ENCODE assay signal across 8 cellular contexts in the genomic region with DNA sequence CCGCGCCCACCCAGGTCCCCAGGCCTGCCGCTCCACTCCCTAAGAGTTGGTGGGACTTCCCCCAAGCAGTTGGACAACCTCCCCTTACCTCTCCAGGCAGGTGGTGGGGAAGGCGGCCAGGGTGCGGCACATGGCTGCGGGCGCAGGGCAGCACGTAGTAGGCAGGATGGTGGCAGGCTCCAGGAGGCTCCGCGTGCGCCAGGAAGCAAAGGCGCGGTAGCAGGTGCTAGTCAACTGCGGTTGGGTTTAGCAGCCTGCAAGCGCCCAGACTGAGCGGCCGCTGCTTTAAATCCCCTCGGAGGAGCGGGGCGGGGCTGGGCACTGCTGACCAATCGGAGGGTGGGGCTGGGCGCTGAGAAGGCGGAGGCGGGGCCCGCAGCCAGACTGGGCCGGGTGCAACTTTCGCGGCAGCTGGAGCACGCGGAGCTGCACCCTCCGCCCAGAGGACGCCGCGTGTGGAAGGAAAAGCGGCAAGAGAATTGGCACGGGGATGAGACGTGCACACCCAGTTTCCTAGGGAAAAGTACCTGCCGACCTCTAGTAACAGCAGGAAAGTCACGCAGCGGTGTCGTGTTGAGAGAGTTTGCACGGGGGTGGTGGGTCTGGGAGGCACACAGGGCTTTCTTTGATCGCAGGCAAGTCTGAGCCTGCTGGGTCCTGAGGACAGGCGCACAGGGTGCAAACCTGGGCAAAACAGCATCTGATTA. TPM values are rescaled to one million over a fixed set of nuclear protein-coding genes. Genes with fewer than 3 reads are reported as not detected.
DNase-seq lines count a peak whose midpoint lies in the region; ATAC-seq and TF ChIP-seq lines count a peak whose summit lies in the region.

Gene RGS16, minus strand, starts transcription at position 262 of the 707 bp plus-strand sequence. Its CDS starts 130 bp downstream, at position 132.

- no peaks in the 10 kb centered on the region for H3K27me3 ChIP-seq in breast epithelium
- peaks cover 0 to 14% (median 0%) of the 10 kb centered on the region in 7 donors for H3K27me3 ChIP-seq in spleen (replicated peaks in 1 of 7)

- in situ Hi-C loops in ACHN (cut with HindIII; ENCODE audit: low pct_ligation_motif_present, low pct_unique_long_range_greater_than_20kb, low sequenced_read_pairs): no loop called here

- H3K4me3 ChIP-seq in breast epithelium (peak within 1 kb of the TSS; percentile 47 to 73 (median 57)), spleen (peak within 1 kb of the TSS; percentile 45 to 79 (median 56))

- no peaks in the 10 kb centered on the region for H3K9me3 ChIP-seq in breast epithelium
- no peaks in the 10 kb centered on the region for H3K9me3 ChIP-seq in spleen

- peak; percentile 60 for ATAC-seq in GM18870 (IDR thresholded peaks at IDR 0.05; ENCODE audit: unreplicated experiment)
- peak; percentile 86 for ATAC-seq in HG03108 (IDR thresholded peaks at IDR 0.05; ENCODE audit: unreplicated experiment)

- WGBS in spleen, 5 donors: 2 to 4% (median 2%) methylated on average over 36 to 44 of the region's 44 CpGs

- intact Hi-C loops in breast epithelium (cut with DNase I; ENCODE audit: low total_unique reads) (loop anchor here (5.0 kb wide), 1 partner anchor 178 kb away; no protein-coding TSS in a partner anchor), spleen (cut with DNase I; ENCODE audit: low total_unique reads) (no loop called here)

- TF ChIP-seq POLR2A in breast epithelium (IDR thresholded peaks at IDR 0.05): peak; percentile 44
- peak; percentile 9 to 63 (median 54) for TF ChIP-seq POLR2A in spleen (IDR thresholded peaks at IDR 0.05)

- H3K36me3 ChIP-seq in breast epithelium: no peaks in the 10 kb centered on the region
- H3K36me3 ChIP-seq in spleen: peaks cover 0 to 18% (median 0%) of the 10 kb centered on the region in 6 donors

- H3K27ac ChIP-seq in VCaP (peak within 1 kb of the TSS; percentile 62; the same call in 1 of the 2 replicates), breast epithelium (peak within 1 kb of the TSS; percentile 48 to 65), spleen (peak within 1 kb of the TSS in 7 of 8 donors; percentile 60 to 81 (median 76))

- H3K4me1 ChIP-seq in breast epithelium: peaks cover 0 to 16% of the 10 kb centered on the region in 2 donors
- H3K4me1 ChIP-seq in spleen: peaks cover 4 to 75% (median 39%) of the 10 kb centered on the region in 6 donors

- TF ChIP-seq CTCF in VCaP (conservative IDR thresholded peaks at IDR 0.05) (no peak), breast epithelium (IDR thresholded peaks at IDR 0.05) (no peak), spleen (IDR thresholded peaks at IDR 0.05 in 8 of 11, conservative IDR thresholded peaks at IDR 0.05 in 3 of 11) (peak in 1 of 11 experiments; percentile 30)

- DNase-seq in ACHN: peak; percentile 79
- DNase-seq in NCI-H2196 (lab: John Stamatoyannopoulos, UW; ENCODE audit: unreplicated experiment): peak; percentile 93
- DNase-seq in breast epithelium (ENCODE audit: low spot score in 2 of 2): peak; percentile 82 to 90
- peak; percentile 96 for DNase-seq in iPS-NIHi7 (ENCODE audit: extremely low spot score)
- DNase-seq in spleen: peak; percentile 98

RNA-seq across cellular contexts. Expression of gene RGS16, which starts in this region (rescaled TPM):
- total RNA-seq in breast epithelium (1 to 10 TPM; 1.3 to 6.3 (median 2.3) TPM), spleen (10 to 100 TPM in 3 of 7 donors, 1 to 10 TPM in 4; 2.6 to 24.2 (median 4.6) TPM)
- polyA plus RNA-seq in spleen: 1 to 10 TPM; 2.6 to 4.1 (median 3.0) TPM

Comparison
In these comparisons a context has a peak if more than half of its experiments do, and no peak if none do; other contexts are left out.
1. Peak in every context shown above with its lines: DNase-seq, ATAC-seq, H3K4me3 ChIP-seq and H3K27ac ChIP-seq.